1 cellular context compared by ENCODE assay signal in the genomic region with DNA sequence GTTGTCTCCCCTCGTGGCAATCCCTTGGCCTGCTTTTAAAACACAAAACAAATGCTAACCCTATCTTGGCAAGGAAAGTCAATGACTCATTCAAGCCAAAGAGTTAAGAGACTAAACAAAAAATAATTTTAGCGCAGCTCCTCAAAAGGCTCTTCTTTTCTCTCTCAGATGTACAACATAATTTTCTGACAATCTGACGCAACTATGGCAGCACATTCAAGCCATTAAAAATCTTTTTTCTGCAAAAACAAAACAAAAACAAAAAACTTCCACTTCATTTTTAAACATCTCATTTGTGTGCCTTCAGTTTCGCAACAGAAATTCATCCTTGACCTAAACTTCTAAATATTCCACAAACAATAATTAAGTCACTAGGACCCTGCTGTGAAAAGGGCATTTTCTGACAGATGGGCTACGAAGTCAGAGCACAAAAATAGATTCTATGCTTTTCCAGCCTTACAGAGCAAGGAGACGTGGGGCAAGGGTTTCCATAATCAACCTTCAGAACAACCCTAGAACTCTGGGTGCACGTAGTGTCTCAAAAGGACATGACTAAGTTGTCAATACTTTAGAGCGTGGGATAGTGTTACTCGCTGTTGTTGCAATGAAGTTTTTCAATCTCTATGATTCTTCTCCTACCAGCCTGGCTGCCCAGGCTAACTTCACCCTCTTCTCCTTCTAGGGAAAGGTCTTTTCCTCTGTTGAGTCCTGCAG.
TF ChIP-seq lines count a peak whose summit lies in the region.

No MANE protein-coding gene starts in this region.

TF ChIP-seq in HEK293, 187 proteins besides CTCF, POLR2A, EP300 and RAD21 (continued from another document):
- TF ChIP-seq BCL11B (tag by site-specific recombination; IDR thresholded peaks at IDR 0.05; ENCODE audit: low read depth) = no peak
TF ChIP-seq in HEK293: peak in this region for 10.
